In genomic region chr1:46524843-46525242, GRCh38 we compare ENCODE assay signal across 23 cellular contexts. TPM values are rescaled to one million over a fixed set of nuclear protein-coding genes. Genes with fewer than 3 reads are reported as not detected.
A peak's percentile ranks its signal among the peaks of the same experiment; 100 is the strongest.
DNase-seq lines count a peak whose midpoint lies in the region; ATAC-seq, FAIRE-seq and TF ChIP-seq lines count a peak whose summit lies in the region.
"Had no signal": no experiment of that assay in that cellular context is flagged by ENCODE, and none has a peak within 500 bp of the region (broad histone marks: within the 10 kb centered on the region; RNA-seq: fewer than 3 reads in every experiment).

No MANE protein-coding gene starts in this region.

- H3K79me1 ChIP-seq in neuronal stem cell (ENCODE audit: low read depth, low read length), result no peaks in the 10 kb centered on the region

- CTCF ChIA-PET in K562 (lab: Yijun Ruan, JAX; ENCODE audit: low intra/inter-chr PET ratio), result interaction anchor here (6.0 kb wide), 1 partner anchor 46 kb away, joined by 137 read pairs; no protein-coding TSS in a partner anchor

- WGBS in K562 (ENCODE audit: insufficient coverage, low coverage, missing lambda C conversion rate), result 70% methylated on average over 5 of the region's 5 CpGs
- no CpG with 5 or more reads among the region's 5 CpGs for WGBS in neuronal stem cell (ENCODE audit: extremely low coverage in 2 of 2, insufficient read length in 2 of 2, insufficient replicate concordance in 1 of 2), 2 donors

- no peaks in the 10 kb centered on the region for H3K9me3 Mint-ChIP-seq in immature natural killer cell
- H3K9me3 Mint-ChIP-seq: CD4-positive, alpha-beta memory T cell had no signal

- no peak for TF ChIP-seq POLR2A in K562 (conservative IDR thresholded peaks at IDR 0.05)

- no peak overlapping the region for H2AFZ ChIP-seq in K562 (ENCODE audit: low read depth, low read length)
- H2AFZ ChIP-seq in neuronal stem cell (ENCODE audit: low read length), result no peak overlapping the region
- H2AFZ ChIP-seq: GM23248 had no signal

- H3K4ac ChIP-seq in neuronal stem cell (ENCODE audit: low read length), result no peak overlapping the region

- H3K9me3 ChIP-seq in HUES6 (ENCODE audit: control insufficient read depth, insufficient read depth, low read depth, low read length) (no peaks in the 10 kb centered on the region), K562 (replicated peaks; ENCODE audit: control insufficient read depth, insufficient read depth, low read depth, low read length) (no peaks in the 10 kb centered on the region), iPS-18c (ENCODE audit: control insufficient read depth, insufficient read depth, low read length) (no peaks in the 10 kb centered on the region), neuronal stem cell (replicated peaks in 1 of 2; ENCODE audit: control insufficient read depth in 2 of 2, insufficient read depth in 1 of 2, low read depth in 1 of 2, low read length in 2 of 2) (no peaks in the 10 kb centered on the region)
- H3K9me3 ChIP-seq: SK-N-SH had no signal

- H4K20me1 ChIP-seq in K562 (replicated peaks; ENCODE audit: control insufficient read depth, insufficient read depth, low read length), result no peaks in the 10 kb centered on the region

- H3K4me2 ChIP-seq in K562 (ENCODE audit: insufficient read depth, low read length) (no peak overlapping the region), neuronal stem cell (ENCODE audit: insufficient read depth, low read length, poor library complexity, severe bottlenecking) (no peak overlapping the region)
- H3K4me2 ChIP-seq: SK-N-SH had no signal

- ATAC-seq in K562 (no peak), GM19035 (IDR thresholded peaks at IDR 0.05; ENCODE audit: unreplicated experiment) (no peak), left cardiac atrium (no peak)
- ATAC-seq: PC-3 had no signal

- no peaks in the 10 kb centered on the region for H3K36me3 Mint-ChIP-seq in immature natural killer cell
- H3K36me3 Mint-ChIP-seq: CD4-positive, alpha-beta memory T cell had no signal

- H3K9ac ChIP-seq in HUES6 (ENCODE audit: low read length) (no peak overlapping the region), K562 (ENCODE audit: insufficient read depth in 1 of 2, low read depth in 2 of 2, low read length in 2 of 2) (peak overlapping the region in 1 of 2 experiments; percentile 5; a peak in 1 of 4 replicates), neuronal stem cell (ENCODE audit: low read depth, low read length, poor library complexity) (no peak overlapping the region)
- H3K9ac ChIP-seq: GM23248, SK-N-SH had no signal

- peaks cover 4% of the 10 kb centered on the region for H3K9me1 ChIP-seq in K562 (ENCODE audit: control insufficient read depth, insufficient read depth, low read length)

- H4K8ac ChIP-seq in neuronal stem cell (ENCODE audit: low read depth, low read length), result no peak overlapping the region

- H3K23ac ChIP-seq in neuronal stem cell (ENCODE audit: low read depth, low read length, poor library complexity), result no peak overlapping the region

- DNase-seq in K562 (ENCODE audit: extremely low read depth in 1 of 4, low spot score in 3 of 4) (no peak), neuronal stem cell (ENCODE audit: low spot score) (no peak), frontal cortex (ENCODE audit: low spot score in 2 of 2) (no peak), immature natural killer cell (no peak), left cardiac atrium (no peak)
- DNase-seq: CD4-positive, alpha-beta memory T cell; DMS153; GM23248; HCEC 1CT; Karpas-422; NCI-H1092; NCI-H1436; NCI-H187; NCI-H2081 treated with DMSO at 0.1 percent for 48 hours; NCI-H2171 treated with DMSO at 0.1 percent for 48 hours; NCI-H345; PC-3; SK-N-SH had no signal

- peaks cover 57% of the 10 kb centered on the region for H3K4me1 ChIP-seq in HUES6 (ENCODE audit: control insufficient read depth, insufficient read depth, low read length)
- peaks cover 74 to 77% of the 10 kb centered on the region in 2 experiments for H3K4me1 ChIP-seq in K562 (replicated peaks in 1 of 2; ENCODE audit: control insufficient read depth in 2 of 2, insufficient read depth in 2 of 2, low read length in 2 of 2)
- peaks cover 7 to 39% of the 10 kb centered on the region in 2 donors for H3K4me1 ChIP-seq in neuronal stem cell (ENCODE audit: control insufficient read depth in 2 of 2, insufficient read depth in 1 of 2, low read depth in 1 of 2, low read length in 2 of 2)

- no peak for TF ChIP-seq EP300 in K562 (IDR thresholded peaks at IDR 0.05; ENCODE audit: low read length)

- peaks cover 3 to 15% (median 9%) of the 10 kb centered on the region in 3 donors for H3K27me3 Mint-ChIP-seq in immature natural killer cell (ENCODE audit: low read depth in 3 of 3)

- H3K18ac ChIP-seq in neuronal stem cell (ENCODE audit: low read length), result no peak overlapping the region

- no peak for FAIRE-seq in K562 (lab: Jason Lieb, UNC)
- no peak for FAIRE-seq in frontal cortex (lab: Jason Lieb, UNC)
- FAIRE-seq: GM18507 had no signal

- in situ Hi-C loops in K562 (cut with MboI), result loop anchor here (5.0 kb wide), 2 partner anchors 48 to 78 kb away; no protein-coding TSS in a partner anchor

- H3K14ac ChIP-seq in neuronal stem cell (ENCODE audit: low read length), result no peak overlapping the region

- no peak overlapping the region for H3K27ac Mint-ChIP-seq in immature natural killer cell

- no peak overlapping the region for H2BK5ac ChIP-seq in neuronal stem cell (ENCODE audit: low read length)

- POLR2A ChIA-PET in K562 (lab: Yijun Ruan, JAX), result no interaction called here

- no peak overlapping the region for H4K91ac ChIP-seq in neuronal stem cell (ENCODE audit: low read depth, low read length, poor library complexity)

- H3K4me3 ChIP-seq in HUES6 (ENCODE audit: low read depth, low read length), result peak overlapping the region; percentile 21; the same call in 1 of the 2 replicates
- no peak overlapping the region for H3K4me3 ChIP-seq in K562
- H3K4me3 ChIP-seq in iPS-18c (ENCODE audit: insufficient read depth, low read depth, low read length), result 0 out of 2 replicates have a peak overlapping the region, but pooled peaks have one; percentile 20
- no peak overlapping the region for H3K4me3 ChIP-seq in neuronal stem cell (ENCODE audit: low read length in 2 of 2)
- H3K4me3 ChIP-seq: GM23248 had no signal

- no peak for TF ChIP-seq RAD21 in K562 (CRISPR knock-in tag; conservative IDR thresholded peaks at IDR 0.05 in 1 of 2, IDR thresholded peaks at IDR 0.05 in 1 of 2)

- H3K36me3 ChIP-seq in HUES6 (ENCODE audit: control insufficient read depth, insufficient read depth, low read length) (no peaks in the 10 kb centered on the region), K562 (ENCODE audit: control insufficient read depth, insufficient read depth, low read length) (no peaks in the 10 kb centered on the region), neuronal stem cell (replicated peaks in 1 of 2; ENCODE audit: control insufficient read depth in 2 of 2, insufficient read depth in 2 of 2, low read length in 2 of 2) (no peaks in the 10 kb centered on the region)

- H3K4me1 Mint-ChIP-seq in immature natural killer cell, result no peaks in the 10 kb centered on the region

- no peak overlapping the region for H2BK120ac ChIP-seq in neuronal stem cell (ENCODE audit: low read depth, low read length)

- no peak overlapping the region for H3K4me3 Mint-ChIP-seq in immature natural killer cell
- H3K4me3 Mint-ChIP-seq: CD4-positive, alpha-beta memory T cell had no signal

- peak overlapping the region; percentile 19 for H2BK15ac ChIP-seq in neuronal stem cell (ENCODE audit: low read length)

- H3K27ac ChIP-seq in HUES6 (ENCODE audit: low read depth, low read length), result no peak overlapping the region
- H3K27ac ChIP-seq in K562 (ENCODE audit: extremely low read depth, low read depth, low read length), result no peak overlapping the region
- H3K27ac ChIP-seq in neuronal stem cell (replicated peaks; ENCODE audit: low read length), result no peak overlapping the region
- H3K27ac ChIP-seq: GM23248 had no signal

- peak overlapping the region; percentile 53 for H2AK5ac ChIP-seq in neuronal stem cell (ENCODE audit: low read depth, low read length)

- no TSS peak for BruUV-seq in K562 (replicated peaks; lab: Mats Ljungman, UMichigan)

- H2BK12ac ChIP-seq in neuronal stem cell (ENCODE audit: low read length), result no peak overlapping the region

- intact Hi-C loops in K562 (cut with micrococcal nuclease), result no loop called here
- intact Hi-C loops in left cardiac atrium (cut with DNase I), result loop anchor here in 1 of 2 donors (5.0 to 10.0 kb wide), 3 partner anchors 48 to 120 kb away; no protein-coding TSS in a partner anchor

- no peaks in the 10 kb centered on the region for H3K79me2 ChIP-seq in K562 (ENCODE audit: control insufficient read depth, insufficient read depth, low read length)

- H3K27me3 ChIP-seq in HUES6 (ENCODE audit: control insufficient read depth, insufficient read depth, low read length) (peaks cover 92% of the 10 kb centered on the region), K562 (ENCODE audit: control insufficient read depth in 2 of 2, insufficient read depth in 2 of 2, low read length in 2 of 2) (no peaks in the 10 kb centered on the region), neuronal stem cell (ENCODE audit: control insufficient read depth in 3 of 3, insufficient read depth in 3 of 3, low read depth in 1 of 3, low read length in 3 of 3) (peaks cover 4 to 96% (median 62%) of the 10 kb centered on the region in 3 experiments)

- no peak for TF ChIP-seq CTCF in K562 (IDR thresholded peaks at IDR 0.05 in 2 of 3, conservative IDR thresholded peaks at IDR 0.05 in 1 of 3; ENCODE audit: insufficient read depth in 2 of 3, low read depth in 1 of 3, low read length in 3 of 3)

RNA-seq across cellular contexts. Expression of gene KNCN, which starts 26.6 kb away (rescaled TPM):
- total RNA-seq in K562 (2011; cell fraction: chromatin; rRNA removed; ENCODE audit: low replicate concordance), result not detected in 2 replicates
- not detected in 2 replicates for total RNA-seq in K562 (2011; cell fraction: nucleolus; rRNA removed)
- total RNA-seq in K562 (2011; cell fraction: nucleoplasm; rRNA removed), result not detected in 2 replicates
- total RNA-seq in K562 (2014; rRNA removed) (not detected in 2 replicates), K562 (2014; rRNA removed; fragmentation: Illumina TruSeq; extraction: Trizol) (not detected in 2 replicates), K562 (2015; rRNA removed; fragmentation: Illumina TruSeq; extraction: Trizol) (not detected in 2 replicates), K562 (2021) (not detected in 2 replicates), frontal cortex (under 0.01 TPM), left cardiac atrium (not detected)
- polyA plus RNA-seq in K562 (2011; rRNA removed) (not detected in 2 replicates), K562 (2014; fragmentation: Illumina TruSeq; extraction: Trizol) (not detected in 2 replicates), K562 (2014; fragmentation: Nextera tagmentation; extraction: Ambion mirVana) (not detected), K562 (2014; rRNA removed) (not detected in 2 replicates), immature natural killer cell (not detected)
- not detected in 2 replicates for polyA plus RNA-seq in K562 (2011; cell fraction: cytosol; rRNA removed)
- not detected in 2 replicates for polyA plus RNA-seq in K562 (2011; cell fraction: nucleus; rRNA removed)
- polyA plus RNA-seq in K562 (2012), result not detected in 2 replicates
- polyA minus RNA-seq in K562 (2011; rRNA and poly(A)+ RNA removed), result not detected in 2 replicates
- polyA minus RNA-seq in K562 (2011; cell fraction: cytosol; rRNA and poly(A)+ RNA removed), result not detected in 2 replicates
- not detected in 2 replicates for polyA minus RNA-seq in K562 (2011; cell fraction: nucleus; rRNA and poly(A)+ RNA removed)
- not detected for polyA plus RNA-seq in neuronal stem cell (2013, experiment 1 of 2)
- not detected for polyA plus RNA-seq in neuronal stem cell (2013, experiment 2 of 2)
- total RNA-seq: A673; CD4-positive, alpha-beta memory T cell; GM23248; PC-3 had no signal
- polyA plus RNA-seq: CD4-positive, alpha-beta memory T cell; GM23248; SK-N-SH had no signal

RNA-seq across cellular contexts. Expression of gene DMBX1, which starts 35.2 kb away (rescaled TPM):
- 5.4 and 9.4 TPM in 2 replicates for total RNA-seq in K562 (2011; cell fraction: chromatin; rRNA removed; ENCODE audit: low replicate concordance)
- total RNA-seq in K562 (2011; cell fraction: nucleolus; rRNA removed), result 7.1 and 8.2 TPM in 2 replicates
- 7.4 and 7.9 TPM in 2 replicates for total RNA-seq in K562 (2011; cell fraction: nucleoplasm; rRNA removed)
- total RNA-seq in K562 (2014; rRNA removed) (0.86 and 1.2 TPM in 2 replicates), K562 (2014; rRNA removed; fragmentation: Illumina TruSeq; extraction: Trizol) (0.55 and 0.64 TPM in 2 replicates), K562 (2015; rRNA removed; fragmentation: Illumina TruSeq; extraction: Trizol) (0.79 and 1.0 TPM in 2 replicates), K562 (2021) (2.5 and 3.8 TPM in 2 replicates), frontal cortex (not detected), left cardiac atrium (not detected)
- polyA plus RNA-seq in K562 (2011; rRNA removed) (4.3 and 10.7 TPM in 2 replicates), K562 (2014; fragmentation: Illumina TruSeq; extraction: Trizol) (1.6 and 2.4 TPM in 2 replicates), K562 (2014; fragmentation: Nextera tagmentation; extraction: Ambion mirVana) (under 1 TPM; 0.25 to 0.37 TPM), K562 (2014; rRNA removed) (2.3 and 3.4 TPM in 2 replicates), immature natural killer cell (not detected)
- 5.9 and 9.6 TPM in 2 replicates for polyA plus RNA-seq in K562 (2011; cell fraction: cytosol; rRNA removed)
- 16.2 and 16.5 TPM in 2 replicates for polyA plus RNA-seq in K562 (2011; cell fraction: nucleus; rRNA removed)
- polyA plus RNA-seq in K562 (2012), result 2.5 and 4.8 TPM in 2 replicates
- 2.5 and 3.5 TPM in 2 replicates for polyA minus RNA-seq in K562 (2011; rRNA and poly(A)+ RNA removed)
- polyA minus RNA-seq in K562 (2011; cell fraction: cytosol; rRNA and poly(A)+ RNA removed), result 1.7 and 6.7 TPM in 2 replicates
- polyA minus RNA-seq in K562 (2011; cell fraction: nucleus; rRNA and poly(A)+ RNA removed), result 1.9 and 3.8 TPM in 2 replicates
- polyA plus RNA-seq in neuronal stem cell (2013, experiment 1 of 2), result 0.15 TPM
- polyA plus RNA-seq in neuronal stem cell (2013, experiment 2 of 2), result 0.18 TPM
- total RNA-seq: CD4-positive, alpha-beta memory T cell; GM23248 had no signal
- polyA plus RNA-seq: CD4-positive, alpha-beta memory T cell; GM23248; SK-N-SH had no signal

Comparison
In these comparisons a context has a peak if more than half of its experiments do, and no peak if none do; other contexts are left out.
1. H3K4me3 ChIP-seq: peak in HUES6 (single experiment) and iPS-18c (single experiment); none in K562 (single experiment) and neuronal stem cell (0 of 2).